ENCODE assay signal across 11 cellular contexts in genomic region chr15:63826513-63826912, GRCh38. TPM values are rescaled to one million over a fixed set of nuclear protein-coding genes. Genes with fewer than 3 reads are reported as not detected.
A peak's percentile ranks its signal among the peaks of the same experiment; 100 is the strongest.
DNase-seq lines count a peak whose midpoint lies in the region; ATAC-seq and TF ChIP-seq lines count a peak whose summit lies in the region.
"Had no signal": no experiment of that assay in that cellular context is flagged by ENCODE, and none has a peak within 500 bp of the region (broad histone marks: within the 10 kb centered on the region; RNA-seq: fewer than 3 reads in every experiment).

No MANE protein-coding gene starts in this region.

- no peak overlapping the region for H3K4me2 ChIP-seq in mesenchymal stem cell (ENCODE audit: low read length, poor library complexity, severe bottlenecking)

- H2AFZ ChIP-seq in mesenchymal stem cell (ENCODE audit: low read depth, low read length) = no peak overlapping the region

- no peak for TF ChIP-seq CTCF in tibial nerve (IDR thresholded peaks at IDR 0.05)

- H3K9me3 Mint-ChIP-seq in activated CD4-positive, alpha-beta T cell treated with anti-CD3 and anti-CD28 coated beads, Interleukin-2, amount 10 ng/mL, durations not matched to agents 7 days and 5 days = no peaks in the 10 kb centered on the region
- H3K9me3 Mint-ChIP-seq in activated CD8-positive, alpha-beta memory T cell treated with anti-CD3 and anti-CD28 coated beads, Interleukin-2, amount 10 ng/mL, durations not matched to agents 7 days and 5 days (ENCODE audit: low read depth) = no peaks in the 10 kb centered on the region

- DNase-seq in activated CD4-positive, alpha-beta T cell treated with anti-CD3 and anti-CD28 coated beads, Interleukin-2, amount 10 ng/mL, durations not matched to agents 7 days and 5 days = peak; percentile 56
- no peak for DNase-seq in activated CD4-positive, alpha-beta T cell treated with anti-CD3 and anti-CD28 coated beads, Interleukin-2, amount 50 U/mL, for 1 hour
- DNase-seq in HT-29 (ENCODE audit: low spot score) (peak; percentile 55), adipocyte (ENCODE audit: low read depth) (peak; percentile 56), mesenchymal stem cell (peak; percentile 32), tibial nerve (ENCODE audit: low spot score in 2 of 2) (no peak)
- no peak for DNase-seq in activated CD8-positive, alpha-beta memory T cell treated with anti-CD3 and anti-CD28 coated beads, Interleukin-2, amount 10 ng/mL, durations not matched to agents 7 days and 5 days
- DNase-seq: activated T-cell treated with anti-CD3 and anti-CD28 coated beads, Interleukin-2, amount 50 U/mL, for 48 hours; NCI-H446 had no signal

- H3K27me3 ChIP-seq in adipocyte (replicated peaks; ENCODE audit: control insufficient read depth, insufficient read depth, low read length) (no peaks in the 10 kb centered on the region), mesenchymal stem cell (ENCODE audit: control insufficient read depth in 1 of 2, insufficient read depth in 1 of 2, low read length in 2 of 2) (no peaks in the 10 kb centered on the region), tibial nerve (no peaks in the 10 kb centered on the region)

- peaks cover 66% of the 10 kb centered on the region for H3K4me1 Mint-ChIP-seq in activated CD4-positive, alpha-beta T cell treated with anti-CD3 and anti-CD28 coated beads, Interleukin-2, amount 10 ng/mL, durations not matched to agents 7 days and 5 days
- H3K4me1 Mint-ChIP-seq in activated CD8-positive, alpha-beta memory T cell treated with anti-CD3 and anti-CD28 coated beads, Interleukin-2, amount 10 ng/mL, durations not matched to agents 7 days and 5 days = peaks cover 56% of the 10 kb centered on the region

- H4K8ac ChIP-seq in mesenchymal stem cell (ENCODE audit: low read length) = no peak overlapping the region

- H3K4me3 ChIP-seq in adipocyte (ENCODE audit: low read length) = no peak overlapping the region
- no peak overlapping the region for H3K4me3 ChIP-seq in mesenchymal stem cell (ENCODE audit: insufficient read depth in 1 of 2, low read depth in 1 of 2, low read length in 2 of 2)
- no peak overlapping the region for H3K4me3 ChIP-seq in tibial nerve

- no peak overlapping the region for H3K4ac ChIP-seq in mesenchymal stem cell (ENCODE audit: low read depth in 1 of 2, low read length in 2 of 2)

- no peak overlapping the region for H2BK5ac ChIP-seq in mesenchymal stem cell (ENCODE audit: low read depth, low read length, poor library complexity, severe bottlenecking)

- H4K91ac ChIP-seq in mesenchymal stem cell (ENCODE audit: low read length) = no peak overlapping the region

- no peak overlapping the region for H2BK12ac ChIP-seq in mesenchymal stem cell (ENCODE audit: low read length in 2 of 2)

- H3K27me3 Mint-ChIP-seq in activated CD4-positive, alpha-beta T cell treated with anti-CD3 and anti-CD28 coated beads, Interleukin-2, amount 10 ng/mL, durations not matched to agents 7 days and 5 days = no peaks in the 10 kb centered on the region
- H3K27me3 Mint-ChIP-seq in activated CD8-positive, alpha-beta memory T cell treated with anti-CD3 and anti-CD28 coated beads, Interleukin-2, amount 10 ng/mL, durations not matched to agents 7 days and 5 days = no peaks in the 10 kb centered on the region

- CTCF ChIA-PET in activated CD4-positive, alpha-beta T cell treated with anti-CD3 and anti-CD28 coated beads, Interleukin-2, amount 10 ng/mL, durations not matched to agents 7 days and 5 days (lab: Charles Lee) = interaction anchor here (0.5 to 0.9 kb wide), 3 partner anchors 8 to 279 kb away, joined by 3 read pairs; partner anchors contain the start of gene DAPK2
- CTCF ChIA-PET in activated CD8-positive, alpha-beta memory T cell treated with anti-CD3 and anti-CD28 coated beads, Interleukin-2, amount 10 ng/mL, durations not matched to agents 7 days and 5 days (lab: Charles Lee) = interaction anchor here (1.0 to 1.2 kb wide), 3 partner anchors 66 to 243 kb away, joined by 3 to 6 read pairs (median 5); no protein-coding TSS in a partner anchor

- TF ChIP-seq POLR2A in tibial nerve (IDR thresholded peaks at IDR 0.05) = no peak

- no peak overlapping the region for H3K18ac ChIP-seq in mesenchymal stem cell (ENCODE audit: low read depth in 1 of 2, low read length in 2 of 2)

- peaks cover 4% of the 10 kb centered on the region for H3K36me3 ChIP-seq in adipocyte (ENCODE audit: control insufficient read depth, insufficient read depth, low read length, severe bottlenecking)
- no peaks in the 10 kb centered on the region for H3K36me3 ChIP-seq in mesenchymal stem cell (ENCODE audit: control insufficient read depth in 1 of 2, insufficient read depth in 2 of 2, low read depth in 1 of 2, low read length in 2 of 2)
- H3K36me3 ChIP-seq in tibial nerve = no peaks in the 10 kb centered on the region

- H2AK5ac ChIP-seq in mesenchymal stem cell (ENCODE audit: low read length, severe bottlenecking) = no peak overlapping the region

- no peak overlapping the region for H3K4me3 Mint-ChIP-seq in activated CD4-positive, alpha-beta T cell treated with anti-CD3 and anti-CD28 coated beads, Interleukin-2, amount 10 ng/mL, durations not matched to agents 7 days and 5 days
- H3K4me3 Mint-ChIP-seq in activated CD8-positive, alpha-beta memory T cell treated with anti-CD3 and anti-CD28 coated beads, Interleukin-2, amount 10 ng/mL, durations not matched to agents 7 days and 5 days = no peak overlapping the region

- H2BK15ac ChIP-seq in mesenchymal stem cell (ENCODE audit: low read depth, poor library complexity, severe bottlenecking) = no peak overlapping the region

- no peak for ATAC-seq in HG02981 (IDR thresholded peaks at IDR 0.05; ENCODE audit: unreplicated experiment)
- ATAC-seq in activated CD8-positive, alpha-beta memory T cell treated with anti-CD3 and anti-CD28 coated beads, Interleukin-2, amount 10 ng/mL, durations not matched to agents 7 days and 5 days = no peak

- H3K14ac ChIP-seq in mesenchymal stem cell (ENCODE audit: low read length in 2 of 2) = no peak overlapping the region

- H2BK120ac ChIP-seq in mesenchymal stem cell (ENCODE audit: low read depth, low read length) = no peak overlapping the region

- H3K27ac Mint-ChIP-seq in activated CD4-positive, alpha-beta T cell treated with anti-CD3 and anti-CD28 coated beads, Interleukin-2, amount 10 ng/mL, durations not matched to agents 7 days and 5 days = peak overlapping the region; percentile 47
- H3K27ac Mint-ChIP-seq in activated CD8-positive, alpha-beta memory T cell treated with anti-CD3 and anti-CD28 coated beads, Interleukin-2, amount 10 ng/mL, durations not matched to agents 7 days and 5 days = no peak overlapping the region

- peaks cover 17% of the 10 kb centered on the region for H3K79me1 ChIP-seq in mesenchymal stem cell (replicated peaks; ENCODE audit: low read length, poor library complexity, severe bottlenecking)

- H3K23ac ChIP-seq in mesenchymal stem cell (ENCODE audit: low read length in 2 of 2) = no peak overlapping the region

- TF ChIP-seq EP300 in tibial nerve (IDR thresholded peaks at IDR 0.05) = no peak

- H3K27ac ChIP-seq in mesenchymal stem cell (ENCODE audit: low read length, poor library complexity, severe bottlenecking) = no peak overlapping the region
- no peak overlapping the region for H3K27ac ChIP-seq in tibial nerve
- H3K27ac ChIP-seq: C4-2B had no signal

- no CpG with 5 or more reads among the region's 2 CpGs for WGBS in mesenchymal stem cell
- 31 to 34% methylated on average over 2 of the region's 2 CpGs for WGBS in tibial nerve, 2 donors

- H3K9me3 ChIP-seq in adipocyte (ENCODE audit: control insufficient read depth, low read length) = no peaks in the 10 kb centered on the region
- no peaks in the 10 kb centered on the region for H3K9me3 ChIP-seq in mesenchymal stem cell (ENCODE audit: control insufficient read depth, low read length)
- no peaks in the 10 kb centered on the region for H3K9me3 ChIP-seq in tibial nerve

- peaks cover 14% of the 10 kb centered on the region for H3K36me3 Mint-ChIP-seq in activated CD4-positive, alpha-beta T cell treated with anti-CD3 and anti-CD28 coated beads, Interleukin-2, amount 10 ng/mL, durations not matched to agents 7 days and 5 days (ENCODE audit: low read depth)
- H3K36me3 Mint-ChIP-seq in activated CD8-positive, alpha-beta memory T cell treated with anti-CD3 and anti-CD28 coated beads, Interleukin-2, amount 10 ng/mL, durations not matched to agents 7 days and 5 days = peaks cover 8% of the 10 kb centered on the region

- H3K9ac ChIP-seq in adipocyte (ENCODE audit: low read length) (no peak overlapping the region), mesenchymal stem cell (ENCODE audit: low read length) (no peak overlapping the region)

- H3K4me1 ChIP-seq in adipocyte (ENCODE audit: control insufficient read depth, insufficient read depth, low read length) = peaks cover 2% of the 10 kb centered on the region
- peaks cover 1% of the 10 kb centered on the region for H3K4me1 ChIP-seq in mesenchymal stem cell (ENCODE audit: control insufficient read depth, insufficient read depth, low read depth, low read length)
- H3K4me1 ChIP-seq in tibial nerve = peaks cover 0 to 46% (median 7%) of the 10 kb centered on the region in 4 donors

- POLR2A ChIA-PET in activated CD4-positive, alpha-beta T cell treated with anti-CD3 and anti-CD28 coated beads, Interleukin-2, amount 10 ng/mL, durations not matched to agents 7 days and 5 days (lab: Charles Lee) = no interaction called here

RNA-seq across cellular contexts. Expression of gene HERC1, which starts 7.2 kb away (rescaled TPM):
- 100 to 1,000 TPM; 100 to 105 TPM for total RNA-seq in activated CD4-positive, alpha-beta T cell treated with anti-CD3 and anti-CD28 coated beads, Interleukin-2, amount 10 ng/mL, durations not matched to agents 7 days and 5 days
- total RNA-seq in HT-29 (2014; rRNA removed; shearing (Covaris generic)) = 44.3 and 54.8 TPM in 2 replicates
- 10.2 TPM for polyA plus RNA-seq in mesenchymal stem cell (2013, experiment 1 of 2)
- 9.1 TPM for polyA plus RNA-seq in mesenchymal stem cell (2013, experiment 2 of 2)
- 100 to 1,000 TPM; 113 to 179 (median 131) TPM for total RNA-seq in tibial nerve
- 100 to 1,000 TPM in 1 of 2 experiments, 10 to 100 TPM in 1; 84.4 to 105 TPM for total RNA-seq in activated CD8-positive, alpha-beta memory T cell treated with anti-CD3 and anti-CD28 coated beads, Interleukin-2, amount 10 ng/mL, durations not matched to agents 7 days and 5 days

Comparison
In these comparisons a context has a peak if more than half of its experiments do, and no peak if none do; other contexts are left out.
1. DNase-seq: peak in activated CD4-positive, alpha-beta T cell treated with anti-CD3 and anti-CD28 coated beads, Interleukin-2, amount 10 ng/mL, durations not matched to agents 7 days and 5 days (single experiment), HT-29 (single experiment), adipocyte (single experiment) and mesenchymal stem cell (single experiment); none in activated CD4-positive, alpha-beta T cell treated with anti-CD3 and anti-CD28 coated beads, Interleukin-2, amount 50 U/mL, for 1 hour (single experiment), tibial nerve (0 of 2) and activated CD8-positive, alpha-beta memory T cell treated with anti-CD3 and anti-CD28 coated beads, Interleukin-2, amount 10 ng/mL, durations not matched to agents 7 days and 5 days (single experiment).